2 cellular contexts compared by ENCODE assay signal in the genomic region with DNA sequence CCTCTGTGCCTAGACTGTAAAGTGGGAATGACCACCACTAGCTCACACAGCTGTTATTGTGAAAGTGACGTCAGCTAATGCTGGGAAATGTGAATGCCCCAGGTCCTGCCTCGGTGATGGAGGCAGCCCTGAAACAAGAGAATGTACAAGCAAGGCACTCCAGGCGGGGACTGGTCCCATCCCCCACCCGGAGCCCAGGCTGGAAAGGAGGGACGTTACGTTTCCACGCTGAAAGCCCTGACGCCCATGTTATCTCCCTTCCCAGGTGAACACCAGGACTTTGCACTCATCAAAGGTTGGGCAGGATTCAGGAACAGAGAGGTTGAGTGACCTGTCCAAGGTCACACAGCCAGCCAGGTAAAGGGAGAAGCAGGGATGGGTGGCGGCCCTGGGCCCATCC.
TF ChIP-seq lines count a peak whose summit lies in the region.

No MANE protein-coding gene starts in this region.

TF ChIP-seq in A549, 52 proteins besides CTCF, POLR2A, EP300 and RAD21:
- TF ChIP-seq GATA3 (IDR thresholded peaks at IDR 0.05; ENCODE audit: borderline replicate concordance) = no peak
- TF ChIP-seq HOXB13 (CRISPR knock-in tag; IDR thresholded peaks at IDR 0.05; ENCODE audit: low read depth) = no peak
- TF ChIP-seq, protein P1, sequence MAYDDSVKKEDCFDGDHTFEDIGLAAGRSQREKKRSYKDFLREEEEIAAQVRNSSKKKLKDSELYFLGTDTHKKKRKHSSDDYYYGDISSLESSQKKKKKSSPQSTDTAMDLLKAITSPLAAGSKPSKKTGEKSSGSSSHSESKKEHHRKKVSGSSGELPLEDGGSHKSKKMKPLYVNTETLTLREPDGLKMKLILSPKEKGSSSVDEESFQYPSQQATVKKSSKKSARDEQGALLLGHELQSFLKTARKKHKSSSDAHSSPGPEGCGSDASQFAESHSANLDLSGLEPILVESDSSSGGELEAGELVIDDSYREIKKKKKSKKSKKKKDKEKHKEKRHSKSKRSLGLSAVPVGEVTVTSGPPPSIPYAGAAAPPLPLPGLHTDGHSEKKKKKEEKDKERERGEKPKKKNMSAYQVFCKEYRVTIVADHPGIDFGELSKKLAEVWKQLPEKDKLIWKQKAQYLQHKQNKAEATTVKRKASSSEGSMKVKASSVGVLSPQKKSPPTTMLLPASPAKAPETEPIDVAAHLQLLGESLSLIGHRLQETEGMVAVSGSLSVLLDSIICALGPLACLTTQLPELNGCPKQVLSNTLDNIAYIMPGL (CRISPR knock-in tag; IDR thresholded peaks at IDR 0.05; ENCODE audit: borderline replicate concordance) = no peak
- TF ChIP-seq NR3C1 (IDR thresholded peaks at IDR 0.05) = no peak
- peak; percentile 42 for TF ChIP-seq ZFP36 (IDR thresholded peaks at IDR 0.05; ENCODE audit: borderline replicate concordance, partially characterized antibody)
- TF ChIP-seq REST (IDR thresholded peaks at IDR 0.05) = no peak
- no peak for TF ChIP-seq JUNB (IDR thresholded peaks at IDR 0.05)

TF ChIP-seq in K562, 482 proteins besides CTCF, POLR2A, EP300 and RAD21:
- TF ChIP-seq ZFP36 (IDR thresholded peaks at IDR 0.05; ENCODE audit: low read depth, low read length, partially characterized antibody) (peak; percentile 67), SMC3 (conservative IDR thresholded peaks at IDR 0.05; ENCODE audit: insufficient read depth, low read depth, low read length) (no peak), RBM25 (IDR thresholded peaks at IDR 0.05; ENCODE audit: low read depth, low read length, severe bottlenecking) (peak; percentile 52), BCOR (IDR thresholded peaks at IDR 0.05) (peak; percentile 69; the same call in 1 of the 2 replicates)
TF ChIP-seq in K562: peak in this region for 3.
